8 cellular contexts compared by ENCODE assay signal in the genomic region with DNA sequence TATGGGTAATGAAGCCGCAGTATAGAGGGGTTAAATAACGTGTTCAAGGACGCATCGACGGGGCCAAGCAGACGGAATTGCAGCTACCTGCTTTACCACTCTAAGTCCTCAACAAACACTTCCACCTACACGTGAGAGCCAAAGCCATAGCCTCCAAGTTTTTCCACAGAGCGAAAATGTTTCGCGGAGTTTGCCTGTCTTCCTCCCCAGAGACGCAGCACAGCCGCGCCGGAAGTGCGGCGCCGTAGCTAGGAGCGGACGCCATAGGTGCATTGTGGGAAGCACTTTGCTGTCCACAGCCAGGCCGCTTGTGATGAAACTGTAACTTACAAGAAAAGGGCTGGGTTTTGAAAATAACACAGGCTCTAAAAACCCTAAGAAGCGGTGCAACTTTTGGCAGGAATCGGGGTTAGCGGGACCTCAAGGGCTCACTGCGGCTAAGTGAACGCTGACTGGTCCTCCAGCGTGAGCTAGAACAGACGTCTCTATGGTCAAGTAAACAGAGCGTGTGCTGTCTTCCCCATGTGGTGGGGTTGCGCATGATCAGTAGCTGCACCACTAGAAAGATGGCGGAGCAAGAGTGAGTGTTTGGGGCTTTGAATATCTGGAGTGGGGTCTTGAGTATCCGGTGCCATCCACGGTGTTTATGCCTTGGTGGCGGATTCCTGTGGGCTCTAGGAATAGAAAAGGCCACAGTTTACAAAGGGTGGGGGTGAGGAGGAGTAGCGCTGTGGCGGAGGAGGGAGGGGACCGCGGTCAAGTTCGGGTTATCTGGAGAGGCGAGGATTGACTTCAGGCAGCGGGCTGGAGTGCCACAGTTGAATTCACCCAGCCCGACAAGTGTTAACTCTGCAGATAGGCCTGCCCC. TPM values are rescaled to one million over a fixed set of nuclear protein-coding genes. Genes with fewer than 3 reads are reported as not detected.
DNase-seq lines count a peak whose midpoint lies in the region; ATAC-seq and TF ChIP-seq lines count a peak whose summit lies in the region.

Gene RPL7L1 (plus strand): TSS at position 245 of the 868 bp plus-strand sequence. CDS start 295 bp downstream, at position 540.

- intact Hi-C loops in activated T-helper 2 cell treated with anti-CD3 and anti-CD28 coated beads, Interferon-gamma antibody, Interleukin-2, Interleukin-4, amounts not matched to agents 10 μg/mL and 5 μg/mL and 100 μg/mL, durations not matched to agents 14 hours and 24 hours and 36 hours (cut with micrococcal nuclease): loop anchor here (1.0 kb wide), 5 partner anchors 11 to 153 kb away; partner anchors contain the start of genes CNPY3 and TBCC

- peak within 1 kb of the TSS; percentile 98 for H3K4me3 ChIP-seq in LNCaP clone FGC (ENCODE audit: low read depth, low read length)
- peak within 1 kb of the TSS; percentile 68 for H3K4me3 ChIP-seq in RWPE2 (ENCODE audit: severe bottlenecking)
- peak within 1 kb of the TSS; percentile 98 for H3K4me3 ChIP-seq in fibroblast of pulmonary artery (replicated peaks; ENCODE audit: low read depth, low read length)

- no peaks in the 10 kb centered on the region for H3K27me3 Mint-ChIP-seq in activated T-helper 2 cell treated with anti-CD3 and anti-CD28 coated beads, Interferon-gamma antibody, Interleukin-2, Interleukin-4, amounts not matched to agents 10 μg/mL and 5 μg/mL and 100 μg/mL, durations not matched to agents 14 hours and 24 hours and 36 hours (ENCODE audit: low read depth)
- no peaks in the 10 kb centered on the region for H3K27me3 Mint-ChIP-seq in nephron (ENCODE audit: low read depth)
- H3K27me3 Mint-ChIP-seq in stimulated activated naive CD8-positive, alpha-beta T cell treated with anti-CD3 and anti-CD28 coated beads, Interleukin-15, Interleukin-2, amounts not matched to agents 100 ng/mL and 50 ng/mL, for 24 hours: no peaks in the 10 kb centered on the region

- ATAC-seq in RWPE2 (ENCODE audit: low read depth): peak; percentile 96

- peaks cover 6% of the 10 kb centered on the region for H3K4me1 Mint-ChIP-seq in activated T-helper 2 cell treated with anti-CD3 and anti-CD28 coated beads, Interferon-gamma antibody, Interleukin-2, Interleukin-4, amounts not matched to agents 10 μg/mL and 5 μg/mL and 100 μg/mL, durations not matched to agents 14 hours and 24 hours and 36 hours (ENCODE audit: low read depth)
- H3K4me1 Mint-ChIP-seq in nephron: peaks cover 14% of the 10 kb centered on the region
- H3K4me1 Mint-ChIP-seq in stimulated activated naive CD8-positive, alpha-beta T cell treated with anti-CD3 and anti-CD28 coated beads, Interleukin-15, Interleukin-2, amounts not matched to agents 100 ng/mL and 50 ng/mL, for 24 hours (ENCODE audit: low read depth): peaks cover 30% of the 10 kb centered on the region

- peaks cover 6% of the 10 kb centered on the region for H3K4me1 ChIP-seq in RWPE2 (ENCODE audit: insufficient read depth, poor library complexity, severe bottlenecking)

- H3K9me3 ChIP-seq in RWPE2 (ENCODE audit: severe bottlenecking): no peaks in the 10 kb centered on the region

- H3K27me3 ChIP-seq in RWPE2 (ENCODE audit: insufficient read depth, poor library complexity, severe bottlenecking): no peaks in the 10 kb centered on the region

- peak within 1 kb of the TSS; percentile 76 for H3K27ac ChIP-seq in RWPE2 (ENCODE audit: poor library complexity, severe bottlenecking)

- peak; percentile 92 for DNase-seq in ELF-1 (ENCODE audit: low read depth, low spot score)
- peak; percentile 93 for DNase-seq in H4 (ENCODE audit: low spot score)
- peak; percentile 62 for DNase-seq in LNCaP clone FGC (ENCODE audit: low read depth)
- peak; percentile 80 for DNase-seq in RWPE2 (ENCODE audit: low spot score)
- DNase-seq in activated T-helper 2 cell treated with anti-CD3 and anti-CD28 coated beads, Interferon-gamma antibody, Interleukin-2, Interleukin-4, amounts not matched to agents 10 μg/mL and 5 μg/mL and 100 μg/mL, durations not matched to agents 14 hours and 24 hours and 36 hours (ENCODE audit: low spot score): peak; percentile 84
- DNase-seq in fibroblast of pulmonary artery (ENCODE audit: low read depth): peak; percentile 90

- peaks cover 33% of the 10 kb centered on the region for H3K36me3 Mint-ChIP-seq in activated T-helper 2 cell treated with anti-CD3 and anti-CD28 coated beads, Interferon-gamma antibody, Interleukin-2, Interleukin-4, amounts not matched to agents 10 μg/mL and 5 μg/mL and 100 μg/mL, durations not matched to agents 14 hours and 24 hours and 36 hours (ENCODE audit: low read depth)
- H3K36me3 Mint-ChIP-seq in nephron (ENCODE audit: low read depth): peaks cover 25% of the 10 kb centered on the region
- H3K36me3 Mint-ChIP-seq in stimulated activated naive CD8-positive, alpha-beta T cell treated with anti-CD3 and anti-CD28 coated beads, Interleukin-15, Interleukin-2, amounts not matched to agents 100 ng/mL and 50 ng/mL, for 24 hours (ENCODE audit: low read depth): peaks cover 37% of the 10 kb centered on the region

- TF ChIP-seq CTCF in LNCaP clone FGC (IDR thresholded peaks at IDR 0.05; ENCODE audit: control insufficient read depth, extremely low read depth, insufficient read depth) (no peak), RWPE2 (IDR thresholded peaks at IDR 0.05; ENCODE audit: poor library complexity, severe bottlenecking) (no peak), fibroblast of pulmonary artery (IDR thresholded peaks at IDR 0.05; ENCODE audit: low read length, missing control alignments) (no peak), nephron (IDR thresholded peaks at IDR 0.05; ENCODE audit: unreplicated experiment in 3 of 3) (peak in 2 of 3 experiments; percentile 8 to 24)

- H3K9me3 Mint-ChIP-seq in activated T-helper 2 cell treated with anti-CD3 and anti-CD28 coated beads, Interferon-gamma antibody, Interleukin-2, Interleukin-4, amounts not matched to agents 10 μg/mL and 5 μg/mL and 100 μg/mL, durations not matched to agents 14 hours and 24 hours and 36 hours: no peaks in the 10 kb centered on the region
- no peaks in the 10 kb centered on the region for H3K9me3 Mint-ChIP-seq in nephron
- H3K9me3 Mint-ChIP-seq in stimulated activated naive CD8-positive, alpha-beta T cell treated with anti-CD3 and anti-CD28 coated beads, Interleukin-15, Interleukin-2, amounts not matched to agents 100 ng/mL and 50 ng/mL, for 24 hours: no peaks in the 10 kb centered on the region

- peak within 1 kb of the TSS; percentile 94 for H3K4me3 Mint-ChIP-seq in activated T-helper 2 cell treated with anti-CD3 and anti-CD28 coated beads, Interferon-gamma antibody, Interleukin-2, Interleukin-4, amounts not matched to agents 10 μg/mL and 5 μg/mL and 100 μg/mL, durations not matched to agents 14 hours and 24 hours and 36 hours (ENCODE audit: low read depth)
- peak within 1 kb of the TSS; percentile 93 to 95 (median 95) for H3K4me3 Mint-ChIP-seq in nephron
- peak within 1 kb of the TSS; percentile 89 for H3K4me3 Mint-ChIP-seq in stimulated activated naive CD8-positive, alpha-beta T cell treated with anti-CD3 and anti-CD28 coated beads, Interleukin-15, Interleukin-2, amounts not matched to agents 100 ng/mL and 50 ng/mL, for 24 hours

- peaks cover 43% of the 10 kb centered on the region for H3K36me3 ChIP-seq in RWPE2 (ENCODE audit: low read depth)

- H3K27ac Mint-ChIP-seq in activated T-helper 2 cell treated with anti-CD3 and anti-CD28 coated beads, Interferon-gamma antibody, Interleukin-2, Interleukin-4, amounts not matched to agents 10 μg/mL and 5 μg/mL and 100 μg/mL, durations not matched to agents 14 hours and 24 hours and 36 hours: peak within 1 kb of the TSS; percentile 98
- H3K27ac Mint-ChIP-seq in nephron: peak within 1 kb of the TSS; percentile 98 to 99 (median 99)
- H3K27ac Mint-ChIP-seq in stimulated activated naive CD8-positive, alpha-beta T cell treated with anti-CD3 and anti-CD28 coated beads, Interleukin-15, Interleukin-2, amounts not matched to agents 100 ng/mL and 50 ng/mL, for 24 hours: peak within 1 kb of the TSS; percentile 98

RNA-seq across cellular contexts. Expression of gene RPL7L1, which starts in this region (rescaled TPM):
- total RNA-seq in H4 (2014; rRNA removed; shearing (Covaris generic)): 188 and 203 TPM in 2 replicates
- total RNA-seq in activated T-helper 2 cell treated with anti-CD3 and anti-CD28 coated beads, Interferon-gamma antibody, Interleukin-2, Interleukin-4, amounts not matched to agents 10 μg/mL and 5 μg/mL and 100 μg/mL, durations not matched to agents 14 hours and 24 hours and 36 hours: 149 and 151 TPM in 2 replicates

Comparison
In these comparisons a context has a peak if more than half of its experiments do, and no peak if none do; other contexts are left out.
1. Peak in every context shown above with its lines: DNase-seq, ATAC-seq, H3K4me3 ChIP-seq and H3K27ac ChIP-seq.
2. CTCF ChIP-seq: peak in nephron (2 of 3); none in LNCaP clone FGC (single experiment), RWPE2 (single experiment) and fibroblast of pulmonary artery (single experiment).